Comparison of ENCODE assay signal across 8 cellular contexts in the genomic region with DNA sequence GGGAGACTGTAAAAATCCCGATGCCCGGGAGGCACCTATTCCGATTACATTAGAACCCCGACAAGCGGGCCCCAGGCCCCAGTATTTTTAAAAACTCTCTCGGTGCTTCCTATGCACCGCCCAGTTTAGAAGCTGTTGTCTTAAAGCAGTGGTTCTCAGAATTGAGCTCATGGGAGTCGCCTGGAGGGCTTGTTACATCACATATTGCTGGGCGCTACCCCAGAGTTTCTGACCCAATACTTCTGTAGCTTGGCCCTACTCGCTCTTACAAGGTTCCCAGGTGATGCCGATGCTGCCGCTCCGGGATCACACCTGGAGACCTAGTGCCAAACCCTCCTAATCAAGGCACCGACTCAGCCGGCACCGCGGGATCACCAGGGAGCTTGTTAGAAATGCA. TPM values are rescaled to one million over a fixed set of nuclear protein-coding genes. Genes with fewer than 3 reads are reported as not detected.
DNase-seq lines count a peak whose midpoint lies in the region; ATAC-seq, FAIRE-seq and TF ChIP-seq lines count a peak whose summit lies in the region.

No MANE protein-coding gene starts in this region.

- peaks cover 48% of the 10 kb centered on the region for H3K27me3 Mint-ChIP-seq in WTC11 (ENCODE audit: low read depth)

- ATAC-seq in GM19324 (IDR thresholded peaks at IDR 0.05; ENCODE audit: low FRiP score, unreplicated experiment) (peak; percentile 31), HG02938 (IDR thresholded peaks at IDR 0.05; ENCODE audit: unreplicated experiment) (peak; percentile 22), WTC11 (peak; percentile 6)

- TF ChIP-seq CTCF in WTC11 (IDR thresholded peaks at IDR 0.05), result no peak

- POLR2A ChIA-PET in WTC11 (lab: Charles Lee), result interaction anchor here (0.7 to 1.9 kb wide), 5 partner anchors 17 to 185 kb away, joined by 3 to 8 read pairs (median 3); a partner anchor contains a TSS

- CTCF ChIA-PET in WTC11 (lab: Charles Lee), result interaction anchor here (0.6 to 2.5 kb wide), 88 partner anchors 9 to 690 kb away, joined by 3 to 56 read pairs (median 6); a partner anchor contains a TSS

- peaks cover 35% of the 10 kb centered on the region for H3K36me3 Mint-ChIP-seq in WTC11

- DNase-seq in WTC11 (ENCODE audit: low spot score) (no peak), iris pigment epithelial cell (ENCODE audit: low read depth) (peak; percentile 48), frontal cortex (ENCODE audit: low spot score in 2 of 2) (no peak), DMS79 treated with DMSO at 0.1 percent for 48 hours (lab: John Stamatoyannopoulos, UW) (no peak), GM19240 (ENCODE audit: insufficient read length, low spot score) (no peak), iPS-NIHi7 (ENCODE audit: extremely low spot score) (no peak)

- peaks cover 35% of the 10 kb centered on the region for H3K4me1 Mint-ChIP-seq in WTC11

- peaks cover 33% of the 10 kb centered on the region for H3K9me3 Mint-ChIP-seq in WTC11

- FAIRE-seq in frontal cortex (lab: Jason Lieb, UNC), result no peak

- H3K27ac Mint-ChIP-seq in WTC11, result no peak overlapping the region

- peak overlapping the region; percentile 23; the same call in 1 of the 2 replicates for H3K4me3 Mint-ChIP-seq in WTC11

TF ChIP-seq in WTC11, 78 proteins besides CTCF, POLR2A, EP300 and RAD21:
- no peak for TF ChIP-seq ESRRA (CRISPR knock-in tag; IDR thresholded peaks at IDR 0.05; ENCODE audit: borderline replicate concordance)
- TF ChIP-seq TEAD1 (CRISPR knock-in tag; IDR thresholded peaks at IDR 0.05), result no peak
- TF ChIP-seq ZNF138 (CRISPR knock-in tag; conservative IDR thresholded peaks at IDR 0.05), result no peak
- TF ChIP-seq KAT7 (CRISPR knock-in tag; IDR thresholded peaks at IDR 0.05; ENCODE audit: borderline replicate concordance), result no peak
- no peak for TF ChIP-seq MXD4 (CRISPR knock-in tag; IDR thresholded peaks at IDR 0.05; ENCODE audit: borderline replicate concordance)
- TF ChIP-seq SOX15 (CRISPR knock-in tag; IDR thresholded peaks at IDR 0.05), result no peak
- TF ChIP-seq ELF4 (CRISPR knock-in tag; IDR thresholded peaks at IDR 0.05; ENCODE audit: low read depth), result no peak

RNA-seq across cellular contexts. Expression of a gene that starts 35.2 kb away (rescaled TPM):
- total RNA-seq in WTC11 (2021) (0.09 to 0.14 TPM in 2 of 3 replicates, not detected in the other), frontal cortex (not detected)

RNA-seq across cellular contexts. Expression of a gene that starts 53.6 kb away (rescaled TPM):
- total RNA-seq in WTC11 (2021) (0.07 to 0.11 TPM (median 0.11 TPM) in 3 replicates), frontal cortex (not detected)
